16 cellular contexts compared by ENCODE assay signal in genomic region chr3:155519081-155519480, GRCh38.
DNase-seq lines count a peak whose midpoint lies in the region; ATAC-seq, FAIRE-seq and TF ChIP-seq lines count a peak whose summit lies in the region.
"Had no signal": no experiment of that assay in that cellular context is flagged by ENCODE, and none has a peak within 500 bp of the region (broad histone marks: within the 10 kb centered on the region; RNA-seq: fewer than 3 reads in every experiment).

No MANE protein-coding gene starts in this region.

- TF ChIP-seq RAD21 in GM12878 (IDR thresholded peaks at IDR 0.05; ENCODE audit: insufficient read depth, low read depth, low read length), result no peak

- BruUV-seq in GM12878 (replicated peaks; lab: Mats Ljungman, UMichigan), result no TSS peak

- no peak overlapping the region for H3K9ac ChIP-seq in GM12878 (ENCODE audit: control insufficient read depth, insufficient read depth, low read length)
- H3K9ac ChIP-seq: BLaER1 treated with 17β-estradiol and CSF1 and Interleukin-3, amounts not matched to agents 10 nM and 100 nM had no signal

- DNase-seq in GM12878 (ENCODE audit: low read depth, low spot score) (no peak), NCI-H524 (lab: John Stamatoyannopoulos, UW) (no peak), KBM-7 (no peak), right lobe of liver (no peak)
- DNase-seq: activated naive CD4-positive, alpha-beta T cell treated with anti-CD3 and anti-CD28 coated beads, Interleukin-2, amount 50 U/mL, for 16 hours; caudate nucleus; left lung; NCI-H774; substantia nigra had no signal

- 14% methylated on average over 3 of the region's 3 CpGs for WGBS in GM12878 (ENCODE audit: insufficient coverage, insufficient replicate concordance, low lambda C conversion rate, missing lambda C conversion rate)
- 81% methylated on average over 2 of the region's 3 CpGs for WGBS in right lobe of liver (ENCODE audit: insufficient coverage, low coverage, low lambda C conversion rate, missing lambda C conversion rate)

- H3K4me1 ChIP-seq in GM12878 (ENCODE audit: control insufficient read depth, insufficient read depth, low read length), result no peaks in the 10 kb centered on the region
- no peaks in the 10 kb centered on the region for H3K4me1 ChIP-seq in right lobe of liver
- H3K4me1 ChIP-seq: left lung, SJSA1 had no signal

- no peaks in the 10 kb centered on the region for H4K20me1 ChIP-seq in GM12878 (ENCODE audit: control insufficient read depth, insufficient read depth)
- H4K20me1 ChIP-seq: BLaER1 treated with 17β-estradiol and CSF1 and Interleukin-3, amounts not matched to agents 10 nM and 100 nM had no signal

- SMC1A ChIA-PET in GM12878 (lab: Charles Lee; ENCODE audit: uncharacterized antibody, unreplicated experiment), result interaction anchor here (1.1 to 1.5 kb wide), 2 partner anchors 10 to 25 kb away, joined by 3 to 4 read pairs; no protein-coding TSS in a partner anchor

- no peak for FAIRE-seq in GM12878 (lab: Jason Lieb, UNC)

- POLR2A ChIA-PET in GM12878 (lab: Charles Lee), result no interaction called here

- no peak for TF ChIP-seq EP300 in GM12878 (IDR thresholded peaks at IDR 0.05; ENCODE audit: borderline replicate concordance in 1 of 2, control insufficient read depth in 1 of 2, low read depth in 2 of 2, low read length in 2 of 2)

- CTCF ChIA-PET in GM12878 (lab: Yijun Ruan, JAX), result no interaction called here

- H3K79me2 ChIP-seq in GM12878 (ENCODE audit: control insufficient read depth, insufficient read depth, low read length), result no peaks in the 10 kb centered on the region
- H3K79me2 ChIP-seq: hepatocyte had no signal

- H3K36me3 ChIP-seq in GM12878 (ENCODE audit: control insufficient read depth in 2 of 2, insufficient read depth in 2 of 2, low read length in 1 of 2) (no peaks in the 10 kb centered on the region), right lobe of liver (no peaks in the 10 kb centered on the region)
- H3K36me3 ChIP-seq: left lung, SJSA1 had no signal

- RAD21 ChIA-PET in GM12878 (lab: Charles Lee; ENCODE audit: unreplicated experiment), result no interaction called here

- H3K4me2 ChIP-seq in GM12878 (ENCODE audit: control insufficient read depth, insufficient read depth), result no peak overlapping the region
- H3K4me2 ChIP-seq: BLaER1 treated with 17β-estradiol and CSF1 and Interleukin-3, amounts not matched to agents 10 nM and 100 nM; hepatocyte had no signal

- TF ChIP-seq CTCF in GM12878 (IDR thresholded peaks at IDR 0.05 in 2 of 3, conservative IDR thresholded peaks at IDR 0.05 in 1 of 3; ENCODE audit: control insufficient read depth in 2 of 3, extremely low read depth in 1 of 3, insufficient read depth in 1 of 3, low read depth in 3 of 3, low read length in 3 of 3) (no peak), right lobe of liver (IDR thresholded peaks at IDR 0.05) (no peak)

- no peak overlapping the region for H2AFZ ChIP-seq in GM12878 (ENCODE audit: control insufficient read depth, low read depth, low read length)
- H2AFZ ChIP-seq: hepatocyte had no signal

- ATAC-seq in GM18517 (IDR thresholded peaks at IDR 0.05; ENCODE audit: unreplicated experiment) (peak; percentile 64), GM21515 (IDR thresholded peaks at IDR 0.05; ENCODE audit: unreplicated experiment) (peak; percentile 72), HG03565 (IDR thresholded peaks at IDR 0.05; ENCODE audit: unreplicated experiment) (peak; percentile 68), GM12878 (peak; percentile 89), right lobe of liver (no peak), esophagus mucosa (no peak)
- ATAC-seq: left lung had no signal

- intact Hi-C loops in GM12878 (cut with micrococcal nuclease; ENCODE audit: unreplicated experiment), result loop anchor here (2.0 to 5.0 kb wide), 2 partner anchors 24 to 33 kb away; no protein-coding TSS in a partner anchor
- intact Hi-C loops in right lobe of liver (cut with DNase I), result no loop called here

- in situ Hi-C loops in GM12878 (cut with MboI) (no loop called here), KBM-7 (cut with MboI; ENCODE audit: low pct_unique_long_range_greater_than_20kb, low sequenced_read_pairs) (no loop called here)

- TF ChIP-seq POLR2A in GM12878 (IDR thresholded peaks at IDR 0.05; ENCODE audit: low read depth, low read length), result no peak
- TF ChIP-seq POLR2A in right lobe of liver (IDR thresholded peaks at IDR 0.05), result no peak

- H3K4me3 ChIP-seq in GM12878, result no peak overlapping the region
- no peak overlapping the region for H3K4me3 ChIP-seq in right lobe of liver
- H3K4me3 ChIP-seq: BLaER1 treated with 17β-estradiol and CSF1 and Interleukin-3, amounts not matched to agents 10 nM and 100 nM; hepatocyte; left lung; SJSA1 had no signal

- H3K27ac ChIP-seq in GM12878 (ENCODE audit: control insufficient read depth, insufficient read depth) (no peak overlapping the region), right lobe of liver (no peak overlapping the region)
- H3K27ac ChIP-seq: BLaER1 treated with 17β-estradiol and CSF1 and Interleukin-3, amounts not matched to agents 10 nM and 100 nM; hepatocyte; left lung; SJSA1 had no signal

- H3K9me3 ChIP-seq in GM12878 (replicated peaks; ENCODE audit: control insufficient read depth, insufficient read depth, low read length) (no peaks in the 10 kb centered on the region), right lobe of liver (no peaks in the 10 kb centered on the region)
- H3K9me3 ChIP-seq: left lung, SJSA1 had no signal

- H3K27me3 ChIP-seq in GM12878 (replicated peaks in 1 of 2; ENCODE audit: control insufficient read depth in 2 of 2, insufficient read depth in 2 of 2, low read length in 1 of 2) (no peaks in the 10 kb centered on the region), right lobe of liver (no peaks in the 10 kb centered on the region)
- H3K27me3 ChIP-seq: BLaER1 treated with 17β-estradiol and CSF1 and Interleukin-3, amounts not matched to agents 10 nM and 100 nM; hepatocyte; left lung; SJSA1 had no signal

TF ChIP-seq in GM12878, 131 proteins besides CTCF, POLR2A, EP300 and RAD21:
- TF ChIP-seq IRF4 (IDR thresholded peaks at IDR 0.05; ENCODE audit: low read depth, low read length), result 0 out of 2 replicates have a peak, but pooled peaks have one; percentile 15
- 0 out of 2 replicates have a peak, but pooled peaks have one; percentile 46 for TF ChIP-seq NR2F1 (conservative IDR thresholded peaks at IDR 0.05)
- no peak for TF ChIP-seq ATF3 (IDR thresholded peaks at IDR 0.05; ENCODE audit: borderline replicate concordance, extremely low read depth, low read depth, low read length)
- peak; percentile 78 for TF ChIP-seq TCF12 (IDR thresholded peaks at IDR 0.05; ENCODE audit: low read depth, low read length)
- TF ChIP-seq STAT3 (IDR thresholded peaks at IDR 0.05; ENCODE audit: low read depth, low read length), result no peak
- TF ChIP-seq RELB (IDR thresholded peaks at IDR 0.05; ENCODE audit: low read depth), result 0 out of 2 replicates have a peak, but pooled peaks have one; percentile 33
- 0 out of 2 replicates have a peak, but pooled peaks have one; percentile 8 for TF ChIP-seq RUNX3 (IDR thresholded peaks at IDR 0.05; ENCODE audit: low read length)
- peak; percentile 78 for TF ChIP-seq SPI1 (IDR thresholded peaks at IDR 0.05; ENCODE audit: borderline replicate concordance, insufficient read depth, low read depth, low read length)
- TF ChIP-seq ATF2 (IDR thresholded peaks at IDR 0.05; ENCODE audit: low read length), result 0 out of 2 replicates have a peak, but pooled peaks have one; percentile 25
- no peak for TF ChIP-seq RB1 (IDR thresholded peaks at IDR 0.05; ENCODE audit: borderline replicate concordance)

Comparison
In these comparisons a context has a peak if more than half of its experiments do, and no peak if none do; other contexts are left out.
1. ATAC-seq: peak in GM18517 (single experiment), GM21515 (single experiment), HG03565 (single experiment) and GM12878 (single experiment); none in right lobe of liver (0 of 4) and esophagus mucosa (single experiment).